In the genomic region with DNA sequence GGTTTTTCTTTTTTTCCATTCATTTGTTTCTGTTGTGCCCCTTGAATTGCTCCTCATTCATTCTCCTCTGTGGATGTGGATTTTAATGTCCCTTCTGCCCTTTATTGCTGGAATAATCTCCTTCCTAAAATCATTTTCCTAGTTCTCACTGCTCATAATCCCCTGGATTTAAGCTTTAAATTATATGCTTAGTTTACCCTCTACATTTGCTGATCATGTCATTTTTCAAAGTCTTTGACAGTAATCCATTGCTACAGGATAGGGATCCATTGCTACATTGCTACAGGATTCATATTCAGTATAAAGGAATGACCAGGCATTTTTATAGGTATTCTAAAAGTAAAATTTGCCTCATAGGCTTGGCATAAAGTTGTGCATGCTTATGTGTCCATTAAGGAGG, we compare ENCODE assay signal across 20 cellular contexts. TPM values are rescaled to one million over a fixed set of nuclear protein-coding genes. Genes with fewer than 3 reads are reported as not detected.
DNase-seq lines count a peak whose midpoint lies in the region; ATAC-seq, FAIRE-seq and TF ChIP-seq lines count a peak whose summit lies in the region.
"Had no signal": no experiment of that assay in that cellular context is flagged by ENCODE, and none has a peak within 500 bp of the region (broad histone marks: within the 10 kb centered on the region; RNA-seq: fewer than 3 reads in every experiment).

No MANE protein-coding gene starts in this region.

- H2AFZ ChIP-seq in HepG2 (ENCODE audit: low read length): no peak overlapping the region
- no peak overlapping the region for H2AFZ ChIP-seq in K562 (ENCODE audit: low read depth, low read length)

- CTCF ChIA-PET in HepG2 (lab: Yijun Ruan, JAX; ENCODE audit: low intra/inter-chr PET ratio, low total read pairs): no interaction called here
- CTCF ChIA-PET in K562 (lab: Yijun Ruan, JAX; ENCODE audit: low intra/inter-chr PET ratio): no interaction called here

- TF ChIP-seq CTCF in HepG2 (CRISPR knock-in tag; IDR thresholded peaks at IDR 0.05) (no peak), right lobe of liver (IDR thresholded peaks at IDR 0.05) (no peak), K562 (IDR thresholded peaks at IDR 0.05 in 2 of 3, conservative IDR thresholded peaks at IDR 0.05 in 1 of 3; ENCODE audit: insufficient read depth in 2 of 3, low read depth in 1 of 3, low read length in 3 of 3) (no peak), esophagus muscularis mucosa (IDR thresholded peaks at IDR 0.05) (no peak)

- TF ChIP-seq RAD21 in HepG2 (CRISPR knock-in tag; IDR thresholded peaks at IDR 0.05): no peak
- TF ChIP-seq RAD21 in K562 (CRISPR knock-in tag; conservative IDR thresholded peaks at IDR 0.05 in 1 of 2, IDR thresholded peaks at IDR 0.05 in 1 of 2): no peak

- H3K9ac ChIP-seq in HepG2 (ENCODE audit: insufficient read depth, low read depth, low read length) (no peak overlapping the region), K562 (ENCODE audit: insufficient read depth in 1 of 2, low read depth in 2 of 2, low read length in 2 of 2) (no peak overlapping the region)
- H3K9ac ChIP-seq: BLaER1 had no signal

- H3K4me3 ChIP-seq in HepG2 (replicated peaks in 1 of 3; ENCODE audit: insufficient read depth in 1 of 3, low read depth in 2 of 3, low read length in 3 of 3): no peak overlapping the region
- H3K4me3 ChIP-seq in right lobe of liver: no peak overlapping the region
- no peak overlapping the region for H3K4me3 ChIP-seq in K562
- no peak overlapping the region for H3K4me3 ChIP-seq in esophagus muscularis mucosa
- H3K4me3 ChIP-seq: BLaER1 had no signal

- intact Hi-C loops in HepG2 (cut with micrococcal nuclease; ENCODE audit: unreplicated experiment): no loop called here
- intact Hi-C loops in right lobe of liver (cut with DNase I): no loop called here
- intact Hi-C loops in K562 (cut with micrococcal nuclease): loop anchor here (10.0 kb wide), 1 partner anchor 174 kb away; no protein-coding TSS in a partner anchor
- intact Hi-C loops in esophagus muscularis mucosa (cut with DNase I): no loop called here

- TF ChIP-seq EP300 in HepG2 (IDR thresholded peaks at IDR 0.05; ENCODE audit: low read depth in 2 of 2, low read length in 2 of 2) (no peak), HepG2 (CRISPR knock-in tag; IDR thresholded peaks at IDR 0.05; ENCODE audit: borderline replicate concordance) (no peak), K562 (IDR thresholded peaks at IDR 0.05; ENCODE audit: low read length) (no peak), esophagus muscularis mucosa (IDR thresholded peaks at IDR 0.05) (no peak)

- TF ChIP-seq POLR2A in HepG2 (IDR thresholded peaks at IDR 0.05; ENCODE audit: insufficient read depth in 1 of 2, low read depth in 2 of 2, low read length in 2 of 2) (no peak), right lobe of liver (IDR thresholded peaks at IDR 0.05) (no peak), K562 (conservative IDR thresholded peaks at IDR 0.05) (no peak), esophagus muscularis mucosa (IDR thresholded peaks at IDR 0.05; ENCODE audit: low read depth) (no peak)

- H3K4me1 ChIP-seq in HepG2 (ENCODE audit: insufficient read depth, low read length): no peaks in the 10 kb centered on the region
- H3K4me1 ChIP-seq in right lobe of liver: no peaks in the 10 kb centered on the region
- H3K4me1 ChIP-seq in K562 (replicated peaks in 1 of 2; ENCODE audit: control insufficient read depth in 2 of 2, insufficient read depth in 2 of 2, low read length in 2 of 2): no peaks in the 10 kb centered on the region
- H3K4me1 ChIP-seq in esophagus muscularis mucosa: no peaks in the 10 kb centered on the region
- H3K4me1 ChIP-seq: BE2C had no signal

- H3K79me2 ChIP-seq in HepG2 (ENCODE audit: insufficient read depth, low read length) (no peaks in the 10 kb centered on the region), K562 (ENCODE audit: control insufficient read depth, insufficient read depth, low read length) (no peaks in the 10 kb centered on the region)

- in situ Hi-C loops in HepG2 (cut with HindIII; ENCODE audit: extremely low pct_ligation_motif_present, low pct_unique_long_range_greater_than_20kb) (no loop called here), K562 (cut with MboI) (no loop called here)

- no peaks in the 10 kb centered on the region for H4K20me1 ChIP-seq in HepG2 (ENCODE audit: insufficient read depth, low read length)
- H4K20me1 ChIP-seq in K562 (replicated peaks; ENCODE audit: control insufficient read depth, insufficient read depth, low read length): no peaks in the 10 kb centered on the region
- H4K20me1 ChIP-seq: BLaER1 had no signal

- no peak for ATAC-seq in HepG2
- no peak for ATAC-seq in right lobe of liver
- ATAC-seq in K562: no peak

- H3K27ac ChIP-seq in HepG2 (ENCODE audit: extremely low read length, insufficient read depth, low read length): no peak overlapping the region
- no peak overlapping the region for H3K27ac ChIP-seq in right lobe of liver
- no peak overlapping the region for H3K27ac ChIP-seq in K562 (ENCODE audit: extremely low read depth, low read depth, low read length)
- no peak overlapping the region for H3K27ac ChIP-seq in esophagus muscularis mucosa (replicated peaks in 1 of 4)
- H3K27ac ChIP-seq: 22Rv1, BLaER1 had no signal

- H3K9me3 ChIP-seq in HepG2 (ENCODE audit: low read length) (no peaks in the 10 kb centered on the region), right lobe of liver (no peaks in the 10 kb centered on the region), K562 (replicated peaks; ENCODE audit: control insufficient read depth, insufficient read depth, low read depth, low read length) (no peaks in the 10 kb centered on the region), esophagus muscularis mucosa (no peaks in the 10 kb centered on the region)
- H3K9me3 ChIP-seq: BE2C, BLaER1 had no signal

- no TSS peak for BruUV-seq in HepG2 (replicated peaks; lab: Mats Ljungman, UMichigan)
- BruUV-seq in K562 (replicated peaks; lab: Mats Ljungman, UMichigan): no TSS peak

- DNase-seq in HepG2 (ENCODE audit: low spot score): no peak
- no peak for DNase-seq in right lobe of liver
- peak; percentile 74 for DNase-seq in NCI-H82 (lab: John Stamatoyannopoulos, UW)
- no peak for DNase-seq in K562 (ENCODE audit: extremely low read depth in 1 of 4, low spot score in 3 of 4)
- DNase-seq in stimulated activated CD4-positive, alpha-beta T cell treated with anti-CD3 and anti-CD28 coated beads, Interleukin-4, amount 100 ng/mL, for 1 hour: no peak
- no peak for DNase-seq in esophagus muscularis mucosa (ENCODE audit: extremely low spot score)
- DNase-seq: ACHN; BE2C; C1 segment of cervical spinal cord; CD4-positive, alpha-beta memory T cell; CD4-positive, CD25-positive, alpha-beta regulatory T cell; CD8-positive, alpha-beta memory T cell; COR-L47; DMS79 treated with DMSO at 0.1 percent for 48 hours; GF-D8 had no signal

- no peaks in the 10 kb centered on the region for H3K9me1 ChIP-seq in K562 (ENCODE audit: control insufficient read depth, insufficient read depth, low read length)

- H3K36me3 ChIP-seq in HepG2 (replicated peaks in 1 of 2; ENCODE audit: control insufficient read depth in 1 of 2, insufficient read depth in 2 of 2, low read length in 2 of 2): no peaks in the 10 kb centered on the region
- H3K36me3 ChIP-seq in right lobe of liver: no peaks in the 10 kb centered on the region
- no peaks in the 10 kb centered on the region for H3K36me3 ChIP-seq in K562 (ENCODE audit: control insufficient read depth, insufficient read depth, low read length)
- H3K36me3 ChIP-seq in esophagus muscularis mucosa: no peaks in the 10 kb centered on the region
- H3K36me3 ChIP-seq: BE2C, BLaER1 had no signal

- H3K4me2 ChIP-seq in HepG2 (ENCODE audit: low read depth, low read length): no peak overlapping the region
- H3K4me2 ChIP-seq in K562 (ENCODE audit: insufficient read depth, low read length): no peak overlapping the region
- H3K4me2 ChIP-seq: BLaER1 had no signal

- no peak for FAIRE-seq in HepG2 (lab: Jason Lieb, UNC)
- no peak for FAIRE-seq in K562 (lab: Jason Lieb, UNC)
- FAIRE-seq: G401.6, GM12891, GM19239 had no signal

- POLR2A ChIA-PET in HepG2 (lab: Yijun Ruan, JAX): no interaction called here
- POLR2A ChIA-PET in K562 (lab: Yijun Ruan, JAX): no interaction called here

- H3K27me3 ChIP-seq in HepG2 (ENCODE audit: control insufficient read depth in 1 of 2, insufficient read depth in 2 of 2, low read length in 2 of 2) (no peaks in the 10 kb centered on the region), right lobe of liver (no peaks in the 10 kb centered on the region), K562 (ENCODE audit: control insufficient read depth in 2 of 2, insufficient read depth in 2 of 2, low read length in 2 of 2) (no peaks in the 10 kb centered on the region; a peak in 1 of 5 replicates), esophagus muscularis mucosa (no peaks in the 10 kb centered on the region)
- H3K27me3 ChIP-seq: BE2C, BLaER1 had no signal

RNA-seq across cellular contexts. Expression of gene ADAM22, which starts 14.3 kb away (rescaled TPM):
- total RNA-seq in HepG2 (2016; rRNA removed; fragmentation: Illumina TruSeq; extraction: Trizol): 2.9 and 6.7 TPM in 2 replicates
- total RNA-seq in HepG2 (2016; cell fraction: cytosol; rRNA removed; fragmentation: Illumina TruSeq; extraction: Trizol; ENCODE audit: low read depth): 0.61 and 0.79 TPM in 2 replicates
- total RNA-seq in HepG2 (2016; cell fraction: insoluble cytoplasmic fraction; rRNA removed; fragmentation: Illumina TruSeq; extraction: Trizol): 2.4 and 5.6 TPM in 2 replicates
- total RNA-seq in HepG2 (2016; cell fraction: membrane; rRNA removed; fragmentation: Illumina TruSeq; extraction: Trizol): 2.0 and 2.5 TPM in 2 replicates
- total RNA-seq in HepG2 (2016; cell fraction: nucleus; rRNA removed; fragmentation: Illumina TruSeq; extraction: Trizol): 12.0 and 14.2 TPM in 2 replicates
- polyA plus RNA-seq in HepG2 (2011; rRNA removed): 1.3 and 1.9 TPM in 2 replicates
- 0.81 and 1.0 TPM in 2 replicates for polyA plus RNA-seq in HepG2 (2011; cell fraction: cytosol; rRNA removed)
- 2.3 and 3.8 TPM in 2 replicates for polyA plus RNA-seq in HepG2 (2011; cell fraction: nucleus; rRNA removed)
- 1.0 and 1.1 TPM in 2 replicates for polyA plus RNA-seq in HepG2 (2012)
- 0.40 and 0.43 TPM in 2 replicates for polyA plus RNA-seq in HepG2 (2016; cell fraction: cytosol; fragmentation: Illumina TruSeq; extraction: Trizol; ENCODE audit: low read depth)
- 2.7 TPM in 2 replicates for polyA plus RNA-seq in HepG2 (2016; cell fraction: insoluble cytoplasmic fraction; fragmentation: Illumina TruSeq; extraction: Trizol; ENCODE audit: low read depth)
- polyA plus RNA-seq in HepG2 (2016; cell fraction: membrane; fragmentation: Illumina TruSeq; extraction: Trizol; ENCODE audit: low read depth): 0.74 and 1.1 TPM in 2 replicates
- polyA plus RNA-seq in HepG2 (2016; cell fraction: nucleus; fragmentation: Illumina TruSeq; extraction: Trizol; ENCODE audit: insufficient read depth, low read depth): 7.1 and 7.2 TPM in 2 replicates
- 2.3 and 2.6 TPM in 2 replicates for polyA minus RNA-seq in HepG2 (2011; rRNA and poly(A)+ RNA removed; ENCODE audit: low replicate concordance)
- 2.2 and 2.6 TPM in 2 replicates for polyA minus RNA-seq in HepG2 (2011; cell fraction: cytosol; rRNA and poly(A)+ RNA removed)
- 9.4 and 14.7 TPM in 2 replicates for polyA minus RNA-seq in HepG2 (2011; cell fraction: nucleus; rRNA and poly(A)+ RNA removed)
- total RNA-seq in right lobe of liver: under 1 TPM; 0.06 to 0.32 (median 0.10) TPM
- total RNA-seq in K562 (2011; cell fraction: chromatin; rRNA removed; ENCODE audit: low replicate concordance): 0.56 and 0.70 TPM in 2 replicates
- total RNA-seq in K562 (2011; cell fraction: nucleolus; rRNA removed): 0.13 and 0.17 TPM in 2 replicates
- 0.53 and 0.73 TPM in 2 replicates for total RNA-seq in K562 (2011; cell fraction: nucleoplasm; rRNA removed)
- total RNA-seq in K562 (2014; rRNA removed): 0.09 and 0.33 TPM in 2 replicates
- total RNA-seq in K562 (2014; rRNA removed; fragmentation: Illumina TruSeq; extraction: Trizol): 0.18 and 0.29 TPM in 2 replicates
- 0.58 and 0.83 TPM in 2 replicates for total RNA-seq in K562 (2015; rRNA removed; fragmentation: Illumina TruSeq; extraction: Trizol)
- 0.18 and 0.40 TPM in 2 replicates for total RNA-seq in K562 (2021)
- polyA plus RNA-seq in K562 (2011; rRNA removed): 0.24 and 0.49 TPM in 2 replicates
- polyA plus RNA-seq in K562 (2011; cell fraction: cytosol; rRNA removed): 0.07 and 0.15 TPM in 2 replicates
- polyA plus RNA-seq in K562 (2011; cell fraction: nucleus; rRNA removed): 0.84 and 1.2 TPM in 2 replicates
- polyA plus RNA-seq in K562 (2012): 0.23 and 0.25 TPM in 2 replicates
- polyA plus RNA-seq in K562 (2014; fragmentation: Illumina TruSeq; extraction: Trizol): 0.12 and 0.36 TPM in 2 replicates
- polyA plus RNA-seq in K562 (2014; fragmentation: Nextera tagmentation; extraction: Ambion mirVana): under 1 TPM; 0.01 to 0.03 TPM
- 0.05 and 0.07 TPM in 2 replicates for polyA plus RNA-seq in K562 (2014; rRNA removed)
- 1.1 and 1.9 TPM in 2 replicates for polyA minus RNA-seq in K562 (2011; rRNA and poly(A)+ RNA removed)
- 1.4 TPM in 1 of 2 replicates, not detected in the other for polyA minus RNA-seq in K562 (2011; cell fraction: cytosol; rRNA and poly(A)+ RNA removed)
- 1.2 and 1.9 TPM in 2 replicates for polyA minus RNA-seq in K562 (2011; cell fraction: nucleus; rRNA and poly(A)+ RNA removed)
- 1 to 10 TPM; 1.0 to 3.3 (median 1.9) TPM for total RNA-seq in esophagus muscularis mucosa

Comparison
In these comparisons a context has a peak if more than half of its experiments do, and no peak if none do; other contexts are left out.
1. Of the 241 proteins assayed by ChIP-seq in both HepG2 and K562: peak only in HepG2: MAFF and MAFK; only in K562: MAFG; in both: none; in neither: 238.